Comparison of ENCODE assay signal across 1 cellular context in genomic region chr2:142729814-142730213, GRCh38.
DNase-seq lines count a peak whose midpoint lies in the region; ATAC-seq, FAIRE-seq and TF ChIP-seq lines count a peak whose summit lies in the region.
"Not testable (repeated sequence)": the region's sequence is repeated elsewhere in the genome, so short reads cannot be mapped to it uniquely, and the experiment has no call there.

No MANE protein-coding gene starts in this region.

- in situ Hi-C loops in K562 (cut with MboI), result not testable (repeated sequence)

- H4K20me1 ChIP-seq in K562 (replicated peaks; ENCODE audit: control insufficient read depth, insufficient read depth, low read length), result not testable (repeated sequence)

- FAIRE-seq in K562 (lab: Jason Lieb, UNC), result not testable (repeated sequence)

- WGBS in K562 (ENCODE audit: insufficient coverage, low coverage, missing lambda C conversion rate), result 0% methylated on average over 1 of the region's 1 CpG

- CTCF ChIA-PET in K562 (lab: Yijun Ruan, JAX; ENCODE audit: low intra/inter-chr PET ratio), result not testable (repeated sequence)

- not testable (repeated sequence) for TF ChIP-seq RAD21 in K562 (CRISPR knock-in tag; conservative IDR thresholded peaks at IDR 0.05 in 1 of 2, IDR thresholded peaks at IDR 0.05 in 1 of 2)

- H3K27ac ChIP-seq in K562 (ENCODE audit: extremely low read depth, low read depth, low read length), result not testable (repeated sequence)

- not testable (repeated sequence) for H3K4me1 ChIP-seq in K562 (replicated peaks in 1 of 2; ENCODE audit: control insufficient read depth in 2 of 2, insufficient read depth in 2 of 2, low read length in 2 of 2)

- POLR2A ChIA-PET in K562 (lab: Yijun Ruan, JAX), result not testable (repeated sequence)

- intact Hi-C loops in K562 (cut with micrococcal nuclease), result not testable (repeated sequence)

- TF ChIP-seq EP300 in K562 (IDR thresholded peaks at IDR 0.05; ENCODE audit: low read length), result not testable (repeated sequence)

- not testable (repeated sequence) for DNase-seq in K562 (ENCODE audit: extremely low read depth in 1 of 4, low spot score in 3 of 4)

- H3K4me3 ChIP-seq in K562, result not testable (repeated sequence)

- not testable (repeated sequence) for H3K9ac ChIP-seq in K562 (ENCODE audit: insufficient read depth in 1 of 2, low read depth in 2 of 2, low read length in 2 of 2)

- BruUV-seq in K562 (replicated peaks; lab: Mats Ljungman, UMichigan), result not testable (repeated sequence)

- TF ChIP-seq POLR2A in K562 (conservative IDR thresholded peaks at IDR 0.05), result not testable (repeated sequence)

- not testable (repeated sequence) for TF ChIP-seq CTCF in K562 (IDR thresholded peaks at IDR 0.05 in 2 of 3, conservative IDR thresholded peaks at IDR 0.05 in 1 of 3; ENCODE audit: insufficient read depth in 2 of 3, low read depth in 1 of 3, low read length in 3 of 3)

- not testable (repeated sequence) for H3K79me2 ChIP-seq in K562 (ENCODE audit: control insufficient read depth, insufficient read depth, low read length)

- not testable (repeated sequence) for H2AFZ ChIP-seq in K562 (ENCODE audit: low read depth, low read length)

- not testable (repeated sequence) for H3K36me3 ChIP-seq in K562 (ENCODE audit: control insufficient read depth, insufficient read depth, low read length)

- H3K4me2 ChIP-seq in K562 (ENCODE audit: insufficient read depth, low read length), result not testable (repeated sequence)

- ATAC-seq in K562, result not testable (repeated sequence)

- not testable (repeated sequence) for H3K27me3 ChIP-seq in K562 (ENCODE audit: control insufficient read depth in 2 of 2, insufficient read depth in 2 of 2, low read length in 2 of 2)

- not testable (repeated sequence) for H3K9me1 ChIP-seq in K562 (ENCODE audit: control insufficient read depth, insufficient read depth, low read length)

- not testable (repeated sequence) for H3K9me3 ChIP-seq in K562 (replicated peaks; ENCODE audit: control insufficient read depth, insufficient read depth, low read depth, low read length)

TF ChIP-seq in K562, 482 proteins besides CTCF, POLR2A, EP300 and RAD21:
- peak; percentile 90 for TF ChIP-seq ZNF507 (tag; conservative IDR thresholded peaks at IDR 0.05)
